Comparison of ENCODE assay signal across 24 cellular contexts in genomic region chr15:71937650-71938311, GRCh38.
"Had no signal": no experiment of that assay in that cellular context is flagged by ENCODE, and none has a peak within 500 bp of the region (broad histone marks: within the 10 kb centered on the region; RNA-seq: fewer than 3 reads in every experiment).

No MANE protein-coding gene starts in this region.

- H3K4me1 Mint-ChIP-seq: activated CD4-positive, alpha-beta T cell treated with anti-CD3 and anti-CD28 coated beads, Interleukin-2, amount 10 ng/mL, durations not matched to agents 7 days and 5 days had no signal

- H3K9me3 Mint-ChIP-seq: activated CD4-positive, alpha-beta memory T cell treated with anti-CD3 and anti-CD28 coated beads, Interleukin-2, amount 10 ng/mL, durations not matched to agents 7 days and 5 days; activated CD4-positive, alpha-beta T cell treated with anti-CD3 and anti-CD28 coated beads, Interleukin-2, amount 10 ng/mL, durations not matched to agents 7 days and 5 days; nephron progenitor cell; WTC11 had no signal

- H3K9me3 ChIP-seq: breast epithelium, gastroesophageal sphincter, neutrophil, right lobe of liver, tibial nerve had no signal

- DNase-seq: activated CD4-positive, alpha-beta memory T cell treated with anti-CD3 and anti-CD28 coated beads, Interleukin-2, amount 10 ng/mL, durations not matched to agents 7 days and 5 days; activated CD4-positive, alpha-beta T cell treated with anti-CD3 and anti-CD28 coated beads for 1 hour; activated CD4-positive, alpha-beta T cell treated with anti-CD3 and anti-CD28 coated beads, Interleukin-2, amount 10 ng/mL, durations not matched to agents 7 days and 5 days; activated CD8-positive, alpha-beta memory T cell treated with anti-CD3 and anti-CD28 coated beads, Interleukin-2, amount 50 U/mL, for 48 hours; activated naive CD4-positive, alpha-beta T cell; activated T-cell treated with anti-CD3 and anti-CD28 coated beads, Interleukin-2, amount 50 U/mL, for 4 hours; central memory CD4-positive, alpha-beta T cell; head of caudate nucleus; hippocampal formation; kidney; naive B cell; nephron progenitor cell; right lobe of liver; stimulated activated CD4-positive, alpha-beta T cell treated with anti-CD3 and anti-CD28 coated beads, Interleukin-2, amount 100 ng/mL, for 48 hours; stimulated activated naive CD4-positive, alpha-beta T cell treated with Interleukin-2 at 50 U/mL for 16 hours had no signal

- H3K4me1 ChIP-seq: breast epithelium, gastroesophageal sphincter, right lobe of liver had no signal

- H3K4me3 Mint-ChIP-seq: activated CD4-positive, alpha-beta memory T cell treated with anti-CD3 and anti-CD28 coated beads, Interleukin-2, amount 10 ng/mL, durations not matched to agents 7 days and 5 days; activated CD4-positive, alpha-beta T cell treated with anti-CD3 and anti-CD28 coated beads, Interleukin-2, amount 10 ng/mL, durations not matched to agents 7 days and 5 days; activated T-cell treated with anti-CD3 and anti-CD28 coated beads, Interleukin-2, amount 50 U/mL, for 4 hours; mesothelial cell of epicardium; naive B cell; nephron progenitor cell; WTC11 had no signal

- H3K36me3 ChIP-seq: breast epithelium, neutrophil, right lobe of liver had no signal

- H3K27ac ChIP-seq: breast epithelium, gastroesophageal sphincter, neutrophil, right lobe of liver, tibial nerve had no signal

- H3K4me3 ChIP-seq: breast epithelium, gastroesophageal sphincter, right lobe of liver, tibial nerve had no signal

- H3K27me3 Mint-ChIP-seq: activated CD4-positive, alpha-beta memory T cell treated with anti-CD3 and anti-CD28 coated beads, Interleukin-2, amount 10 ng/mL, durations not matched to agents 7 days and 5 days; activated CD4-positive, alpha-beta T cell treated with anti-CD3 and anti-CD28 coated beads, Interleukin-2, amount 10 ng/mL, durations not matched to agents 7 days and 5 days; naive B cell had no signal

- ATAC-seq: activated naive CD4-positive, alpha-beta T cell treated with anti-CD3 and anti-CD28 coated beads, Interleukin-2, amount 50 U/mL, for 72 hours; activated T-cell treated with anti-CD3 and anti-CD28 coated beads, Interleukin-2, amount 50 U/mL, for 4 hours; gastroesophageal sphincter; right lobe of liver; WTC11 had no signal

- H3K27me3 ChIP-seq: breast epithelium, gastroesophageal sphincter, neutrophil, right lobe of liver, tibial nerve had no signal

- FAIRE-seq: endothelial cell of umbilical vein, urothelium cell line had no signal

- H3K27ac Mint-ChIP-seq: activated CD4-positive, alpha-beta memory T cell treated with anti-CD3 and anti-CD28 coated beads, Interleukin-2, amount 10 ng/mL, durations not matched to agents 7 days and 5 days; activated CD4-positive, alpha-beta T cell treated with anti-CD3 and anti-CD28 coated beads, Interleukin-2, amount 10 ng/mL, durations not matched to agents 7 days and 5 days; activated naive CD4-positive, alpha-beta T cell treated with anti-CD3 and anti-CD28 coated beads, Interleukin-2, amount 50 U/mL, for 72 hours; mesothelial cell of epicardium; nephron progenitor cell; WTC11 had no signal

- H3K36me3 Mint-ChIP-seq: WTC11 had no signal
